ENCODE assay signal across 8 cellular contexts in the genomic region with DNA sequence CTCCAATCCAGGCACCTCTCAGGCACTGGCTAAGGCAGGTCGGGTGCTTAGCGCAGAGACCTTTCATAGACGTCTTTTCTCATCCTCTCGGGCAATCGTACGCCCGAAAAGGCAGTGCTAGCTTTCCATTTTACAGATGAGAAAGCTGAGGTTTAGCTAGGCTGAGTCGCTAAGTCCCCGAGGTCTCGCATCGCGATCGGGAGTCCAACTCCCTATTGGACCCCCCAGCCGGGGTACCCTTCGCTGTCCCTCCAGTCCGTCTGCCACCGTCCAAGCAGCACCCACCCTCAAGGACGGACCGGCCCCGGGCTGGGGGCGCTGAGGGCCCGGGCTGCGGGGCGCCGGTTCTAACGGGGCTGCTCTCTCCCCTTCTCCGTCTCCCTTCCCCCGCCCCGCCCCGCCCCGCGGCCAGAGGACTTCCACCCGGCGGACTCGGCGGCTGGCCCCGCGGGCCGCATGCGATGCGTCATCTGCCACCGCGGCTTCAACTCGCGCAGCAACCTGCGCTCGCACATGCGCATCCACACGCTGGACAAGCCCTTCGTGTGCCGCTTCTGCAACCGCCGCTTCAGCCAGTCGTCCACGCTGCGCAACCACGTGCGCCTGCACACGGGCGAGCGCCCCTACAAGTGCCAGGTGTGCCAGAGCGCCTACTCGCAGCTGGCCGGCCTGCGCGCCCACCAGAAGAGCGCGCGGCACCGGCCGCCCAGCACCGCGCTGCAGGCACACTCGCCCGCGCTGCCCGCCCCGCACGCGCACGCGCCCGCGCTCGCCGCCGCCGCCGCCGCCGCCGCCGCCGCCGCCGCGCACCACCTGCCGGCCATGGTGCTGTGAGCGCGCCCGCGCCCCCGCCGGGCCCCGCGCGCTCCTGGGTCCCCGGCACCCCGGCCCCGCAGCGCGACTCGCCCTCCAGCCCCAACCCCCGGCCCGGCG. TPM values are rescaled to one million over a fixed set of nuclear protein-coding genes. Genes with fewer than 3 reads are reported as not detected.
A peak's percentile ranks its signal among the peaks of the same experiment; 100 is the strongest.
DNase-seq lines count a peak whose midpoint lies in the region; ATAC-seq and TF ChIP-seq lines count a peak whose summit lies in the region.

No MANE protein-coding gene starts in this region.

- no peak overlapping the region for H3K9ac ChIP-seq in HUES64 (ENCODE audit: low read depth, low read length)

- H3K36me3 ChIP-seq in HUES64 (ENCODE audit: insufficient read depth, low read length) = no peaks in the 10 kb centered on the region
- H3K36me3 ChIP-seq in gastroesophageal sphincter = no peaks in the 10 kb centered on the region
- H3K36me3 ChIP-seq in tibial nerve = no peaks in the 10 kb centered on the region

- CTCF ChIA-PET in RWPE1 (lab: Yijun Ruan, JAX) = interaction anchor here (0.7 to 1.2 kb wide), 2 partner anchors 210 to 326 kb away, joined by 3 read pairs; no protein-coding TSS in a partner anchor

- POLR2A ChIA-PET in RWPE1 (lab: Yijun Ruan, JAX; ENCODE audit: low non-redundant PET) = no interaction called here

- TF ChIP-seq CTCF in RWPE1 (conservative IDR thresholded peaks at IDR 0.05; ENCODE audit: low read depth) (no peak), gastroesophageal sphincter (IDR thresholded peaks at IDR 0.05) (no peak), tibial nerve (IDR thresholded peaks at IDR 0.05) (no peak)

- WGBS in HUES64 = 3% methylated on average over 116 of the region's 116 CpGs
- WGBS in gastroesophageal sphincter (ENCODE audit: low coverage in 1 of 2), 2 donors = 28% methylated on average over 7 of the region's 116 CpGs; no CpG with 5 or more reads in 1 of the 2 donors
- WGBS in tibial nerve, 2 donors = 4 to 7% methylated on average over 20 to 38 of the region's 116 CpGs

- ATAC-seq in gastroesophageal sphincter (peak; percentile 87), GM19328 (IDR thresholded peaks at IDR 0.05; ENCODE audit: unreplicated experiment) (no peak)

- DNase-seq in ELR (ENCODE audit: low read depth) = peak; percentile 92
- peak; percentile 95 for DNase-seq in RWPE1 (ENCODE audit: low spot score)
- DNase-seq in activated gamma-delta T cell treated with anti-CD3 and anti-CD28 coated beads, Interleukin-2, amount 50 U/mL, for 16 hours (ENCODE audit: low read depth) = peak; percentile 30
- peak; percentile 82 for DNase-seq in occipital lobe (lab: John Stamatoyannopoulos, UW)
- no peak for DNase-seq in tibial nerve (ENCODE audit: low spot score in 2 of 2)

- TF ChIP-seq EP300 in gastroesophageal sphincter (IDR thresholded peaks at IDR 0.05) (no peak), tibial nerve (IDR thresholded peaks at IDR 0.05) (no peak)

- H3K27me3 ChIP-seq in HUES64 (ENCODE audit: insufficient read depth, low read length) (peaks cover 61% of the 10 kb centered on the region), gastroesophageal sphincter (peaks cover 14% of the 10 kb centered on the region), tibial nerve (peaks cover 0 to 38% of the 10 kb centered on the region in 2 donors)

- TF ChIP-seq POLR2A in gastroesophageal sphincter (IDR thresholded peaks at IDR 0.05) = no peak
- TF ChIP-seq POLR2A in tibial nerve (IDR thresholded peaks at IDR 0.05) = no peak

- H3K4me3 ChIP-seq in HUES64 (ENCODE audit: low read length) (peak overlapping the region; percentile 69), gastroesophageal sphincter (peak overlapping the region; percentile 38 to 59), tibial nerve (peak overlapping the region; percentile 25 to 60 (median 43))

- H3K4me1 ChIP-seq in HUES64 (ENCODE audit: insufficient read depth, low read length) = no peaks in the 10 kb centered on the region
- H3K4me1 ChIP-seq in gastroesophageal sphincter = peaks cover 0 to 17% (median 10%) of the 10 kb centered on the region in 3 donors
- H3K4me1 ChIP-seq in tibial nerve = peaks cover 0 to 16% (median 13%) of the 10 kb centered on the region in 4 donors

- H3K27ac ChIP-seq in HUES64 (ENCODE audit: low read depth, low read length) = no peak overlapping the region
- peak overlapping the region; percentile 64 for H3K27ac ChIP-seq in RWPE1
- peak overlapping the region in 2 of 4 donors; percentile 66 to 71 for H3K27ac ChIP-seq in gastroesophageal sphincter
- H3K27ac ChIP-seq in tibial nerve = no peak overlapping the region

- H3K9me3 ChIP-seq in HUES64 (ENCODE audit: insufficient read depth, low read depth, low read length) = peaks cover 4% of the 10 kb centered on the region; the same call in 1 of the 2 replicates
- peaks cover 0 to 7% (median 0%) of the 10 kb centered on the region in 3 donors for H3K9me3 ChIP-seq in gastroesophageal sphincter
- H3K9me3 ChIP-seq in tibial nerve = peaks cover 0 to 7% (median 0%) of the 10 kb centered on the region in 4 donors

RNA-seq across cellular contexts. Expression of gene EXOSC2, which starts 12.5 kb away (rescaled TPM):
- 50.3 TPM for polyA plus RNA-seq in HUES64 (2013, experiment 1 of 2)
- polyA plus RNA-seq in HUES64 (2013, experiment 2 of 2) = 46.0 TPM
- total RNA-seq in gastroesophageal sphincter (10 to 100 TPM; 15.9 to 32.3 (median 26.8) TPM), occipital lobe (53.5 TPM), tibial nerve (10 to 100 TPM; 17.3 to 26.7 (median 24.9) TPM)

RNA-seq across cellular contexts. Expression of gene PRDM12, which starts 16.7 kb away (rescaled TPM):
- polyA plus RNA-seq in HUES64 (2013, experiment 1 of 2) = 0.15 TPM
- 0.25 TPM for polyA plus RNA-seq in HUES64 (2013, experiment 2 of 2)
- total RNA-seq in gastroesophageal sphincter = not detected
- total RNA-seq in occipital lobe = not detected
- not detected for total RNA-seq in tibial nerve

Comparison
In these comparisons a context has a peak if more than half of its experiments do, and no peak if none do; other contexts are left out.
1. DNase-seq: peak in ELR (single experiment), RWPE1 (single experiment), activated gamma-delta T cell treated with anti-CD3 and anti-CD28 coated beads, Interleukin-2, amount 50 U/mL, for 16 hours (single experiment) and occipital lobe (single experiment); none in tibial nerve (0 of 2).
2. Peak in every context shown above with its lines, with median percentiles within 50 percentile points of each other: H3K4me3 ChIP-seq.